In the genomic region with DNA sequence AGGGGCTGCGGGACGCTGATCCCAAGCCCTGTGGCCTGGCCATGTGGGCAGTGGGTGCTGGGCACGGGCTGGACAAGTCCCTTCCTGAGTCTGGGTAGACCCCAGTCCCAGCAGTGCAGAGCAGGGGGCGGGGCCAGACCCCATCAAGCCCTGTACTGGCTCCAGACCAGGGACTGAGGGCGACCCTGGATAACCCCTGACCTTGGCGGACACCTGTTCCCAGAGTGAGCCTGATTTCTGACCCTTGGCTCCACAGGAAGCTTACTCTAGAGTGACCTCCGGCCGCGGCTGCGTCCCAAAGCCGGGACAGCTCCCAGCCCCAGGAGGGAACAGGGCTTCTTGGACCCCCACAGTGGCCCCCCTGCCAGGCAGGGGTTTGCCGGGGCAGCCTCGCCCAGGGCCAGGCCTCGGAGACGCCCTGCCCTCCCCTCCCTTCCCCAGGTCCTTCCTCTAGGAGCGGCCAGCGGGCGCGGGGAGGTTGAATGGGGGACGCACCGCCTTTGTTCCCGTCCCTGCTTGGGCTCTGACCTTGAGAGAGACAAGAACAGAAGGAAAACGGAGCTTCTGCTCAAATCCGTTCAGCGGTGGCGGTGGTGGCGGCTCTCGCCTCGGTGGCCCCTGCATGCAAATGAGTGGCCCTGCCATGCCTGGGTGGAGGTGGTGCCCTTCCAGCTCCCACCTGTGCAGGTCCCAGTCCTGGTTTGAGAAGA, we compare ENCODE assay signal across 1 cellular context.
TF ChIP-seq lines count a peak whose summit lies in the region.

No MANE protein-coding gene starts in this region.

TF ChIP-seq in HepG2, 621 proteins besides CTCF, POLR2A, EP300 and RAD21 (continued from another document and continues in another):
- TF ChIP-seq, protein P1, sequence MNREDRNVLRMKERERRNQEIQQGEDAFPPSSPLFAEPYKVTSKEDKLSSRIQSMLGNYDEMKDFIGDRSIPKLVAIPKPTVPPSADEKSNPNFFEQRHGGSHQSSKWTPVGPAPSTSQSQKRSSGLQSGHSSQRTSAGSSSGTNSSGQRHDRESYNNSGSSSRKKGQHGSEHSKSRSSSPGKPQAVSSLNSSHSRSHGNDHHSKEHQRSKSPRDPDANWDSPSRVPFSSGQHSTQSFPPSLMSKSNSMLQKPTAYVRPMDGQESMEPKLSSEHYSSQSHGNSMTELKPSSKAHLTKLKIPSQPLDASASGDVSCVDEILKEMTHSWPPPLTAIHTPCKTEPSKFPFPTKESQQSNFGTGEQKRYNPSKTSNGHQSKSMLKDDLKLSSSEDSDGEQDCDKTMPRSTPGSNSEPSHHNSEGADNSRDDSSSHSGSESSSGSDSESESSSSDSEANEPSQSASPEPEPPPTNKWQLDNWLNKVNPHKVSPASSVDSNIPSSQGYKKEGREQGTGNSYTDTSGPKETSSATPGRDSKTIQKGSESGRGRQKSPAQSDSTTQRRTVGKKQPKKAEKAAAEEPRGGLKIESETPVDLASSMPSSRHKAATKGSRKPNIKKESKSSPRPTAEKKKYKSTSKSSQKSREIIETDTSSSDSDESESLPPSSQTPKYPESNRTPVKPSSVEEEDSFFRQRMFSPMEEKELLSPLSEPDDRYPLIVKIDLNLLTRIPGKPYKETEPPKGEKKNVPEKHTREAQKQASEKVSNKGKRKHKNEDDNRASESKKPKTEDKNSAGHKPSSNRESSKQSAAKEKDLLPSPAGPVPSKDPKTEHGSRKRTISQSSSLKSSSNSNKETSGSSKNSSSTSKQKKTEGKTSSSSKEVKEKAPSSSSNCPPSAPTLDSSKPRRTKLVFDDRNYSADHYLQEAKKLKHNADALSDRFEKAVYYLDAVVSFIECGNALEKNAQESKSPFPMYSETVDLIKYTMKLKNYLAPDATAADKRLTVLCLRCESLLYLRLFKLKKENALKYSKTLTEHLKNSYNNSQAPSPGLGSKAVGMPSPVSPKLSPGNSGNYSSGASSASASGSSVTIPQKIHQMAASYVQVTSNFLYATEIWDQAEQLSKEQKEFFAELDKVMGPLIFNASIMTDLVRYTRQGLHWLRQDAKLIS (CRISPR knock-in tag; IDR thresholded peaks at IDR 0.05), result no peak
- TF ChIP-seq ZNF570 (CRISPR knock-in tag; IDR thresholded peaks at IDR 0.05; ENCODE audit: borderline replicate concordance), result no peak
- TF ChIP-seq ZNF224 (CRISPR knock-in tag; IDR thresholded peaks at IDR 0.05), result peak; percentile 79
- TF ChIP-seq NR2F2 (IDR thresholded peaks at IDR 0.05; ENCODE audit: borderline replicate concordance, low read depth), result peak; percentile 93
- 0 out of 2 replicates have a peak, but pooled peaks have one; percentile 6 for TF ChIP-seq ZFP1 (CRISPR knock-in tag; IDR thresholded peaks at IDR 0.05)
- TF ChIP-seq SP5 (CRISPR knock-in tag; IDR thresholded peaks at IDR 0.05; ENCODE audit: borderline replicate concordance, low read depth), result no peak
- TF ChIP-seq ZNF782 (CRISPR knock-in tag; IDR thresholded peaks at IDR 0.05; ENCODE audit: borderline replicate concordance), result no peak
- TF ChIP-seq ZMYM4 (CRISPR knock-in tag; IDR thresholded peaks at IDR 0.05), result 0 out of 2 replicates have a peak, but pooled peaks have one; percentile 17
- TF ChIP-seq, protein P2, sequence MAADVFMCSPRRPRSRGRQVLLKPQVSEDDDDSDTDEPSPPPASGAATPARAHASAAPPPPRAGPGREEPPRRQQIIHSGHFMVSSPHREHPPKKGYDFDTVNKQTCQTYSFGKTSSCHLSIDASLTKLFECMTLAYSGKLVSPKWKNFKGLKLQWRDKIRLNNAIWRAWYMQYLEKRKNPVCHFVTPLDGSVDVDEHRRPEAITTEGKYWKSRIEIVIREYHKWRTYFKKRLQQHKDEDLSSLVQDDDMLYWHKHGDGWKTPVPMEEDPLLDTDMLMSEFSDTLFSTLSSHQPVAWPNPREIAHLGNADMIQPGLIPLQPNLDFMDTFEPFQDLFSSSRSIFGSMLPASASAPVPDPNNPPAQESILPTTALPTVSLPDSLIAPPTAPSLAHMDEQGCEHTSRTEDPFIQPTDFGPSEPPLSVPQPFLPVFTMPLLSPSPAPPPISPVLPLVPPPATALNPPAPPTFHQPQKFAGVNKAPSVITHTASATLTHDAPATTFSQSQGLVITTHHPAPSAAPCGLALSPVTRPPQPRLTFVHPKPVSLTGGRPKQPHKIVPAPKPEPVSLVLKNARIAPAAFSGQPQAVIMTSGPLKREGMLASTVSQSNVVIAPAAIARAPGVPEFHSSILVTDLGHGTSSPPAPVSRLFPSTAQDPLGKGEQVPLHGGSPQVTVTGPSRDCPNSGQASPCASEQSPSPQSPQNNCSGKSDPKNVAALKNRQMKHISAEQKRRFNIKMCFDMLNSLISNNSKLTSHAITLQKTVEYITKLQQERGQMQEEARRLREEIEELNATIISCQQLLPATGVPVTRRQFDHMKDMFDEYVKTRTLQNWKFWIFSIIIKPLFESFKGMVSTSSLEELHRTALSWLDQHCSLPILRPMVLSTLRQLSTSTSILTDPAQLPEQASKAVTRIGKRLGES (CRISPR knock-in tag; IDR thresholded peaks at IDR 0.05; ENCODE audit: borderline replicate concordance), result no peak
- TF ChIP-seq, protein P3, sequence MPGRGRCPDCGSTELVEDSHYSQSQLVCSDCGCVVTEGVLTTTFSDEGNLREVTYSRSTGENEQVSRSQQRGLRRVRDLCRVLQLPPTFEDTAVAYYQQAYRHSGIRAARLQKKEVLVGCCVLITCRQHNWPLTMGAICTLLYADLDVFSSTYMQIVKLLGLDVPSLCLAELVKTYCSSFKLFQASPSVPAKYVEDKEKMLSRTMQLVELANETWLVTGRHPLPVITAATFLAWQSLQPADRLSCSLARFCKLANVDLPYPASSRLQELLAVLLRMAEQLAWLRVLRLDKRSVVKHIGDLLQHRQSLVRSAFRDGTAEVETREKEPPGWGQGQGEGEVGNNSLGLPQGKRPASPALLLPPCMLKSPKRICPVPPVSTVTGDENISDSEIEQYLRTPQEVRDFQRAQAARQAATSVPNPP (CRISPR knock-in tag; IDR thresholded peaks at IDR 0.05), result no peak
- TF ChIP-seq DNMT3B (CRISPR knock-in tag; conservative IDR thresholded peaks at IDR 0.05), result no peak
- TF ChIP-seq, protein P4, sequence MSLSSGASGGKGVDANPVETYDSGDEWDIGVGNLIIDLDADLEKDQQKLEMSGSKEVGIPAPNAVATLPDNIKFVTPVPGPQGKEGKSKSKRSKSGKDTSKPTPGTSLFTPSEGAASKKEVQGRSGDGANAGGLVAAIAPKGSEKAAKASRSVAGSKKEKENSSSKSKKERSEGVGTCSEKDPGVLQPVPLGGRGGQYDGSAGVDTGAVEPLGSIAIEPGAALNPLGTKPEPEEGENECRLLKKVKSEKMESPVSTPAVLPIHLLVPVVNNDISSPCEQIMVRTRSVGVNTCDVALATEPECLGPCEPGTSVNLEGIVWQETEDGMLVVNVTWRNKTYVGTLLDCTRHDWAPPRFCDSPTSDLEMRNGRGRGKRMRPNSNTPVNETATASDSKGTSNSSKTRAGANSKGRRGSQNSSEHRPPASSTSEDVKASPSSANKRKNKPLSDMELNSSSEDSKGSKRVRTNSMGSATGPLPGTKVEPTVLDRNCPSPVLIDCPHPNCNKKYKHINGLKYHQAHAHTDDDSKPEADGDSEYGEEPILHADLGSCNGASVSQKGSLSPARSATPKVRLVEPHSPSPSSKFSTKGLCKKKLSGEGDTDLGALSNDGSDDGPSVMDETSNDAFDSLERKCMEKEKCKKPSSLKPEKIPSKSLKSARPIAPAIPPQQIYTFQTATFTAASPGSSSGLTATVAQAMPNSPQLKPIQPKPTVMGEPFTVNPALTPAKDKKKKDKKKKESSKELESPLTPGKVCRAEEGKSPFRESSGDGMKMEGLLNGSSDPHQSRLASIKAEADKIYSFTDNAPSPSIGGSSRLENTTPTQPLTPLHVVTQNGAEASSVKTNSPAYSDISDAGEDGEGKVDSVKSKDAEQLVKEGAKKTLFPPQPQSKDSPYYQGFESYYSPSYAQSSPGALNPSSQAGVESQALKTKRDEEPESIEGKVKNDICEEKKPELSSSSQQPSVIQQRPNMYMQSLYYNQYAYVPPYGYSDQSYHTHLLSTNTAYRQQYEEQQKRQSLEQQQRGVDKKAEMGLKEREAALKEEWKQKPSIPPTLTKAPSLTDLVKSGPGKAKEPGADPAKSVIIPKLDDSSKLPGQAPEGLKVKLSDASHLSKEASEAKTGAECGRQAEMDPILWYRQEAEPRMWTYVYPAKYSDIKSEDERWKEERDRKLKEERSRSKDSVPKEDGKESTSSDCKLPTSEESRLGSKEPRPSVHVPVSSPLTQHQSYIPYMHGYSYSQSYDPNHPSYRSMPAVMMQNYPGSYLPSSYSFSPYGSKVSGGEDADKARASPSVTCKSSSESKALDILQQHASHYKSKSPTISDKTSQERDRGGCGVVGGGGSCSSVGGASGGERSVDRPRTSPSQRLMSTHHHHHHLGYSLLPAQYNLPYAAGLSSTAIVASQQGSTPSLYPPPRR (CRISPR knock-in tag; IDR thresholded peaks at IDR 0.05; ENCODE audit: borderline replicate concordance), result peak; percentile 56; the same call in 1 of the 2 replicates
- TF ChIP-seq, protein P5, sequence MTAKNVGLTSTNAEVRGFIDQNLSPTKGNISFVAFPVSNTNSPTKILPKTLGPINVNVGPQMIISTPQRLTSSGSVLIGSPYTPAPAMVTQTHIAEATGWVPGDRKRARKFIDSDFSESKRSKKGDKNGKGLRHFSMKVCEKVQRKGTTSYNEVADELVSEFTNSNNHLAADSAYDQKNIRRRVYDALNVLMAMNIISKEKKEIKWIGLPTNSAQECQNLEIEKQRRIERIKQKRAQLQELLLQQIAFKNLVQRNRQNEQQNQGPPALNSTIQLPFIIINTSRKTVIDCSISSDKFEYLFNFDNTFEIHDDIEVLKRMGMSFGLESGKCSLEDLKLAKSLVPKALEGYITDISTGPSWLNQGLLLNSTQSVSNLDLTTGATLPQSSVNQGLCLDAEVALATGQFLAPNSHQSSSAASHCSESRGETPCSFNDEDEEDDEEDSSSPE (CRISPR knock-in tag; IDR thresholded peaks at IDR 0.05), result no peak
- TF ChIP-seq, protein P6, sequence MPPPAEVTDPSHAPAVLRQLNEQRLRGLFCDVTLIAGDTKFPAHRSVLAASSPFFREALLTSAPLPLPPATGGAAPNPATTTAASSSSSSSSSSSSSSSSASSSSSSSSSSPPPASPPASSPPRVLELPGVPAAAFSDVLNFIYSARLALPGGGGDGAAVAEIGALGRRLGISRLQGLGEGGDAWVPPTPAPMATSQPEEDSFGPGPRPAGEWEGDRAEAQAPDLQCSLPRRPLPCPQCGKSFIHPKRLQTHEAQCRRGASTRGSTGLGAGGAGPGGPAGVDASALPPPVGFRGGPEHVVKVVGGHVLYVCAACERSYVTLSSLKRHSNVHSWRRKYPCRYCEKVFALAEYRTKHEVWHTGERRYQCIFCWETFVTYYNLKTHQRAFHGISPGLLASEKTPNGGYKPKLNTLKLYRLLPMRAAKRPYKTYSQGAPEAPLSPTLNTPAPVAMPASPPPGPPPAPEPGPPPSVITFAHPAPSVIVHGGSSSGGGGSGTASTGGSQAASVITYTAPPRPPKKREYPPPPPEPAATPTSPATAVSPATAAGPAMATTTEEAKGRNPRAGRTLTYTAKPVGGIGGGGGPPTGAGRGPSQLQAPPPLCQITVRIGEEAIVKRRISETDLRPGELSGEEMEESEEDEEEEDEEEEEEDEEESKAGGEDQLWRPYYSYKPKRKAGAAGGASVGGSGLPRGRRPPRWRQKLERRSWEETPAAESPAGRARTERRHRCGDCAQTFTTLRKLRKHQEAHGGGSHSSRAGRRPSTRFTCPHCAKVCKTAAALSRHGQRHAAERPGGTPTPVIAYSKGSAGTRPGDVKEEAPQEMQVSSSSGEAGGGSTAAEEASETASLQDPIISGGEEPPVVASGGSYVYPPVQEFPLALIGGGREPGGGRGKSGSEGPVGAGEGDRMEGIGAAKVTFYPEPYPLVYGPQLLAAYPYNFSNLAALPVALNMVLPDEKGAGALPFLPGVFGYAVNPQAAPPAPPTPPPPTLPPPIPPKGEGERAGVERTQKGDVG (CRISPR knock-in tag; IDR thresholded peaks at IDR 0.05; ENCODE audit: borderline replicate concordance), result peak; percentile 38; the same call in 1 of the 2 replicates
- TF ChIP-seq SMAD3 (CRISPR knock-in tag; IDR thresholded peaks at IDR 0.05), result peak; percentile 31; the same call in 1 of the 2 replicates
- TF ChIP-seq XBP1 (CRISPR knock-in tag; IDR thresholded peaks at IDR 0.05), result no peak
- TF ChIP-seq KDM6A (CRISPR knock-in tag; IDR thresholded peaks at IDR 0.05; ENCODE audit: low read depth), result 0 out of 2 replicates have a peak, but pooled peaks have one; percentile 18
- TF ChIP-seq SKI (IDR thresholded peaks at IDR 0.05; ENCODE audit: partially characterized antibody), result peak; percentile 82
- TF ChIP-seq RXRA (CRISPR knock-in tag; IDR thresholded peaks at IDR 0.05), result peak; percentile 99
- 0 out of 2 replicates have a peak, but pooled peaks have one; percentile 29 for TF ChIP-seq ZKSCAN5 (CRISPR knock-in tag; IDR thresholded peaks at IDR 0.05)
- TF ChIP-seq, protein P7, sequence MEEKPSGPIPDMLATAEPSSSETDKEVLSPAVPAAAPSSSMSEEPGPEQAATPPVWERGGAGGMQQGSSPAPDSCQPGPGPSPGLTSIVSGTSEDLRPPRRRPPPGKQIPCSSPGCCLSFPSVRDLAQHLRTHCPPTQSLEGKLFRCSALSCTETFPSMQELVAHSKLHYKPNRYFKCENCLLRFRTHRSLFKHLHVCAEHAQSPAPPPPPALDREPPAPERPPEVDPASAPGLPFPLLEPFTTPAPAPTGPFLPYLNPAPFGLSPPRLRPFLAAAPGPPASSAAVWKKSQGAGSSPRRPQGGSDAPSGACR (CRISPR knock-in tag; IDR thresholded peaks at IDR 0.05), result no peak
- TF ChIP-seq ZNF747 (CRISPR knock-in tag; IDR thresholded peaks at IDR 0.05; ENCODE audit: borderline replicate concordance), result 0 out of 2 replicates have a peak, but pooled peaks have one; percentile 38
- TF ChIP-seq HMG20A (CRISPR knock-in tag; IDR thresholded peaks at IDR 0.05; ENCODE audit: borderline replicate concordance), result peak; percentile 55; the same call in 1 of the 2 replicates
- TF ChIP-seq, protein P8, sequence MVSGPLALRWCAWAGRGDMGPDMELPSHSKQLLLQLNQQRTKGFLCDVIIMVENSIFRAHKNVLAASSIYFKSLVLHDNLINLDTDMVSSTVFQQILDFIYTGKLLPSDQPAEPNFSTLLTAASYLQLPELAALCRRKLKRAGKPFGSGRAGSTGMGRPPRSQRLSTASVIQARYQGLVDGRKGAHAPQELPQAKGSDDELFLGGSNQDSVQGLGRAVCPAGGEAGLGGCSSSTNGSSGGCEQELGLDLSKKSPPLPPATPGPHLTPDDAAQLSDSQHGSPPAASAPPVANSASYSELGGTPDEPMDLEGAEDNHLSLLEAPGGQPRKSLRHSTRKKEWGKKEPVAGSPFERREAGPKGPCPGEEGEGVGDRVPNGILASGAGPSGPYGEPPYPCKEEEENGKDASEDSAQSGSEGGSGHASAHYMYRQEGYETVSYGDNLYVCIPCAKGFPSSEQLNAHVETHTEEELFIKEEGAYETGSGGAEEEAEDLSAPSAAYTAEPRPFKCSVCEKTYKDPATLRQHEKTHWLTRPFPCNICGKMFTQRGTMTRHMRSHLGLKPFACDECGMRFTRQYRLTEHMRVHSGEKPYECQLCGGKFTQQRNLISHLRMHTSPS (CRISPR knock-in tag; IDR thresholded peaks at IDR 0.05; ENCODE audit: low read depth), result peak; percentile 69; the same call in 1 of the 2 replicates
- no peak for TF ChIP-seq ZFP41 (CRISPR knock-in tag; IDR thresholded peaks at IDR 0.05; ENCODE audit: borderline replicate concordance)
- TF ChIP-seq SUZ12 (IDR thresholded peaks at IDR 0.05; ENCODE audit: low read depth, low read length), result no peak
- peak; percentile 77 for TF ChIP-seq HDAC1 (CRISPR knock-in tag; IDR thresholded peaks at IDR 0.05)
- TF ChIP-seq, protein P9, sequence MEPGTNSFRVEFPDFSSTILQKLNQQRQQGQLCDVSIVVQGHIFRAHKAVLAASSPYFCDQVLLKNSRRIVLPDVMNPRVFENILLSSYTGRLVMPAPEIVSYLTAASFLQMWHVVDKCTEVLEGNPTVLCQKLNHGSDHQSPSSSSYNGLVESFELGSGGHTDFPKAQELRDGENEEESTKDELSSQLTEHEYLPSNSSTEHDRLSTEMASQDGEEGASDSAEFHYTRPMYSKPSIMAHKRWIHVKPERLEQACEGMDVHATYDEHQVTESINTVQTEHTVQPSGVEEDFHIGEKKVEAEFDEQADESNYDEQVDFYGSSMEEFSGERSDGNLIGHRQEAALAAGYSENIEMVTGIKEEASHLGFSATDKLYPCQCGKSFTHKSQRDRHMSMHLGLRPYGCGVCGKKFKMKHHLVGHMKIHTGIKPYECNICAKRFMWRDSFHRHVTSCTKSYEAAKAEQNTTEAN (CRISPR knock-in tag; conservative IDR thresholded peaks at IDR 0.05), result 0 out of 2 replicates have a peak, but pooled peaks have one; percentile 23
- TF ChIP-seq ZNF713 (CRISPR knock-in tag; IDR thresholded peaks at IDR 0.05), result 0 out of 2 replicates have a peak, but pooled peaks have one; percentile 51
